In the genomic region with DNA sequence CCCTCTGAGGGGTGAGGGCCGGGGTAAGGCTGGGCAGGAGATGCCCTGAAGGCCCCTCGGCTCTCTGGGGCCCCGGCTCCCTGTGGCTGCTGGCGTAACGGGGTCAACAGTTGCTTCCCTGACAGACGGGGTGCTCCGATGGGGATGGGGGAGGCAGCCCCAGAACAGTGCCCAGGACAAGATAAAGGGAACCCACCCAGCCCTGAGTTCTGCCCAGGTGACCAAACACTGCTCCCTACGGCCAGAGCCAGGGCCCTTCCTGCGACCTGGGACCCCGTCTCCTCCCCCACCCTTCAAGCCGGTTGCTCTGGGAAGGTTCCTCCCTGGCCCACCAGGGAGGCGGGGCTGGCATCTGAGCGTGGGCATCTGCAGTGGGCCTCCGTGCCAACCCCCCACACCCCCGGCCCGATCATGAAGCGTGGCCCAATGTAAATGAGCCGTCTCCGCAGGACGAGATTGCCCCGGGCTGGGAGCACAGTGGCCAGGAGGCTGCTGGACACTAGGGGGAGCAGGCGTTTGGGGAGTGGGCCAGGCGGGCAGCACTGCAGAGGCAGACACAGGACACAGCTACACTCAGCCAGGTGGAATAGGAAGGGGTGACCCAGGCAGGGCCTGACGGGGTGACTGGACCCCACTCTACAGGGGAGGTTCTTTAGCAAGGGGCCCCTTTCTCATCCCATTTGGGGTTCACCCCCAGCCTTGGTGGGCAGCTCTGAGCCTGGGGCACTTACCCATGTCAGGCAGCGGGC, we compare ENCODE assay signal across 9 cellular contexts. TPM values are rescaled to one million over a fixed set of nuclear protein-coding genes. Genes with fewer than 3 reads are reported as not detected.
DNase-seq lines count a peak whose midpoint lies in the region; ATAC-seq and TF ChIP-seq lines count a peak whose summit lies in the region.
"Had no signal": no experiment of that assay in that cellular context is flagged by ENCODE, and none has a peak within 500 bp of the region (broad histone marks: within the 10 kb centered on the region; RNA-seq: fewer than 3 reads in every experiment).

No MANE protein-coding gene starts in this region.

- peaks cover 39% of the 10 kb centered on the region for H3K27me3 ChIP-seq in SJCRH30

- ATAC-seq in sciatic nerve = peak; percentile 53

- peak; percentile 50 to 58 for DNase-seq in SJCRH30
- peak; percentile 82 for DNase-seq in glutamatergic neuron
- no peak for DNase-seq in sciatic nerve (ENCODE audit: low spot score)
- DNase-seq in NCI-H187 treated with DMSO at 0.1 percent for 48 hours (lab: John Stamatoyannopoulos, UW) = no peak
- no peak for DNase-seq in activated naive CD4-positive, alpha-beta T cell treated with Interleukin-2 at 50 U/mL for 16 hours
- no peak for DNase-seq in NCI-H510A (lab: John Stamatoyannopoulos, UW)
- no peak for DNase-seq in cerebellar cortex (ENCODE audit: low spot score)
- DNase-seq: stimulated activated CD4-positive, alpha-beta T cell treated with anti-CD3 and anti-CD28 coated beads, Interleukin-4, amount 100 ng/mL, for 1 hour had no signal

- no peak overlapping the region for H3K4me3 ChIP-seq in SJCRH30

- no peak overlapping the region for H3K27ac ChIP-seq in SJCRH30

- no peak overlapping the region for H3K27ac Mint-ChIP-seq in glutamatergic neuron (ENCODE audit: unreplicated experiment)

- peaks cover 11% of the 10 kb centered on the region for H3K9me3 Mint-ChIP-seq in glutamatergic neuron (ENCODE audit: unreplicated experiment)

- intact Hi-C loops in sciatic nerve (cut with DNase I) = no loop called here

- no peaks in the 10 kb centered on the region for H3K36me3 Mint-ChIP-seq in glutamatergic neuron (ENCODE audit: unreplicated experiment)

- peaks cover 3% of the 10 kb centered on the region for H3K27me3 Mint-ChIP-seq in glutamatergic neuron (ENCODE audit: unreplicated experiment)

- H3K36me3 ChIP-seq in SJCRH30 = no peaks in the 10 kb centered on the region

- no peak overlapping the region for H3K4me3 Mint-ChIP-seq in glutamatergic neuron (ENCODE audit: unreplicated experiment)

- H3K4me1 Mint-ChIP-seq in glutamatergic neuron (ENCODE audit: low read depth, unreplicated experiment) = peaks cover 18% of the 10 kb centered on the region

- peaks cover 8% of the 10 kb centered on the region; the same call in 1 of the 2 replicates for H3K4me1 ChIP-seq in SJCRH30

- no peaks in the 10 kb centered on the region for H3K9me3 ChIP-seq in SJCRH30 (replicated peaks)

- TF ChIP-seq CTCF in GM12873 (IDR thresholded peaks at IDR 0.05; ENCODE audit: insufficient read depth, low read depth, low read length, missing control alignments) = peak; percentile 17
- TF ChIP-seq CTCF in glutamatergic neuron (IDR thresholded peaks at IDR 0.05; ENCODE audit: partially characterized antibody, unreplicated experiment) = peak; percentile 40

RNA-seq across cellular contexts. Expression of a gene that starts 1.1 kb away (rescaled TPM):
- not detected in 2 replicates for total RNA-seq in SJCRH30 (2014; rRNA removed; shearing (Covaris generic))
- total RNA-seq in glutamatergic neuron (ENCODE audit: unreplicated experiment) (1.2 TPM), sciatic nerve (not detected)

RNA-seq across cellular contexts. Expression of a gene that starts 16.1 kb away (rescaled TPM):
- 3.0 and 4.7 TPM in 2 replicates for total RNA-seq in SJCRH30 (2014; rRNA removed; shearing (Covaris generic))
- total RNA-seq in glutamatergic neuron (ENCODE audit: unreplicated experiment) (31.6 TPM), sciatic nerve (20.8 TPM)

RNA-seq across cellular contexts. Expression of a gene that starts 16.7 kb away (rescaled TPM):
- total RNA-seq in SJCRH30 (2014; rRNA removed; shearing (Covaris generic)) = 2.1 and 2.6 TPM in 2 replicates
- total RNA-seq in glutamatergic neuron (ENCODE audit: unreplicated experiment) (8.1 TPM), sciatic nerve (13.0 TPM)

Comparison
In these comparisons a context has a peak if more than half of its experiments do, and no peak if none do; other contexts are left out.
1. DNase-seq: peak in SJCRH30 (2 of 2) and glutamatergic neuron (single experiment); none in sciatic nerve (single experiment), NCI-H187 treated with DMSO at 0.1 percent for 48 hours (single experiment), activated naive CD4-positive, alpha-beta T cell treated with Interleukin-2 at 50 U/mL for 16 hours (single experiment), NCI-H510A (single experiment) and cerebellar cortex (single experiment).